Comparison of ENCODE assay signal across 12 cellular contexts in the genomic region with DNA sequence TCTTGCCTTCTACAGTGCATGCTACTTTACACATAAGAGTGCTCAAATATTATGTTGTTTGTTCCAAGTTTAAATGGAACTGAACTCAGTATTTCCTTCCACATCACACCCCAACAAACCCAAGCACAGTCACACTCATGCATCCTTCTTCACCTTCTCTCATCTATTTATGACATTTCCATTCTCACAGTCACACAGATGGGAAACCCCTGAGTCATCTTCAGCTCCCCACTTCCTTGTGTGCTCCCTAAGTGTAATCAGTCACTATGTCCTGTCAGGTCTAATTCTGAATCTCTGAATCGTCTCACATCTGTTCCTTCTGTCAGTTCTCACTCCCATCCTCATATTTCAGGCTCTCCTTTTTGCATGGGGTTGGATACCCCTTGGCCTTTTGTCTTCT.
DNase-seq lines count a peak whose midpoint lies in the region; ATAC-seq and TF ChIP-seq lines count a peak whose summit lies in the region.
"Had no signal": no experiment of that assay in that cellular context is flagged by ENCODE, and none has a peak within 500 bp of the region (broad histone marks: within the 10 kb centered on the region; RNA-seq: fewer than 3 reads in every experiment).

No MANE protein-coding gene starts in this region.

- DNase-seq in GM10248 (ENCODE audit: extremely low spot score): peak; percentile 9
- no peak for DNase-seq in retina
- DNase-seq in NCI-H1694 (lab: John Stamatoyannopoulos, UW): no peak
- no peak for DNase-seq in BE2C
- DNase-seq in CD4-positive, alpha-beta memory T cell: no peak
- DNase-seq: NCI-H524 treated with DMSO at 0.1 percent for 48 hours, SW 1271 had no signal

- POLR2A ChIA-PET in GM10248 (lab: Yijun Ruan, JAX): no interaction called here
- POLR2A ChIA-PET in CD4-positive, alpha-beta memory T cell (lab: Charles Lee; ENCODE audit: partially characterized antibody): no interaction called here

- H3K36me3 Mint-ChIP-seq in CD4-positive, alpha-beta memory T cell: no peaks in the 10 kb centered on the region
- H3K36me3 Mint-ChIP-seq: brain had no signal

- H3K27me3 Mint-ChIP-seq in CD4-positive, alpha-beta memory T cell: no peaks in the 10 kb centered on the region
- H3K27me3 Mint-ChIP-seq: brain had no signal

- H3K36me3 ChIP-seq in BE2C: no peaks in the 10 kb centered on the region
- H3K36me3 ChIP-seq in CD4-positive, alpha-beta memory T cell (ENCODE audit: insufficient read depth, low read length): no peaks in the 10 kb centered on the region

- CTCF ChIA-PET in GM10248 (lab: Yijun Ruan, JAX): interaction anchor here (1.4 kb wide), 1 partner anchor 15 kb away, joined by 3 read pairs; no protein-coding TSS in a partner anchor
- CTCF ChIA-PET in CD4-positive, alpha-beta memory T cell (lab: Charles Lee; ENCODE audit: partially characterized antibody): no interaction called here

- H3K27ac Mint-ChIP-seq in CD4-positive, alpha-beta memory T cell: no peak overlapping the region
- H3K27ac Mint-ChIP-seq: brain had no signal

- intact Hi-C loops in CD4-positive, alpha-beta memory T cell (cut with micrococcal nuclease): no loop called here

- peaks cover 0 to 6% (median 2%) of the 10 kb centered on the region in 8 donors for H3K9me3 Mint-ChIP-seq in CD4-positive, alpha-beta memory T cell
- H3K9me3 Mint-ChIP-seq: brain had no signal

- no peaks in the 10 kb centered on the region for H3K9me3 ChIP-seq in BE2C
- no peaks in the 10 kb centered on the region for H3K9me3 ChIP-seq in CD4-positive, alpha-beta memory T cell (ENCODE audit: control insufficient read depth in 1 of 2, low read length in 2 of 2)

- no peaks in the 10 kb centered on the region for H3K27me3 ChIP-seq in BE2C
- H3K27me3 ChIP-seq in CD4-positive, alpha-beta memory T cell (ENCODE audit: insufficient read depth, low read length): no peaks in the 10 kb centered on the region

- no peaks in the 10 kb centered on the region for H3K4me1 ChIP-seq in BE2C
- no peaks in the 10 kb centered on the region for H3K4me1 ChIP-seq in CD4-positive, alpha-beta memory T cell (ENCODE audit: insufficient read depth, low read length)

- TF ChIP-seq CTCF in GM10248 (IDR thresholded peaks at IDR 0.05; ENCODE audit: control extremely low read depth, extremely low read depth, low read depth, missing control alignments) (no peak), BE2C (IDR thresholded peaks at IDR 0.05; ENCODE audit: low read depth, low read length) (no peak)

- H3K27ac ChIP-seq in CD4-positive, alpha-beta memory T cell (ENCODE audit: low read depth, low read length): no peak overlapping the region

- ATAC-seq in GM19372 (IDR thresholded peaks at IDR 0.05; ENCODE audit: low read depth, unreplicated experiment): peak; percentile 82
- ATAC-seq in HG02798 (IDR thresholded peaks at IDR 0.05; ENCODE audit: poor library complexity, unreplicated experiment): peak; percentile 90
- ATAC-seq in HG03558 (IDR thresholded peaks at IDR 0.05; ENCODE audit: extremely low read depth, unreplicated experiment): peak; percentile 64
- ATAC-seq: K562 had no signal

- no peaks in the 10 kb centered on the region for H3K4me1 Mint-ChIP-seq in CD4-positive, alpha-beta memory T cell
- H3K4me1 Mint-ChIP-seq: brain had no signal

- H3K4me3 Mint-ChIP-seq in CD4-positive, alpha-beta memory T cell: no peak overlapping the region
- H3K4me3 Mint-ChIP-seq: brain had no signal

- H3K4me3 ChIP-seq in BE2C (ENCODE audit: low read depth, low read length): no peak overlapping the region
- no peak overlapping the region for H3K4me3 ChIP-seq in CD4-positive, alpha-beta memory T cell (ENCODE audit: low read length in 2 of 2)
- H3K4me3 ChIP-seq: K562 had no signal
